Comparison of ENCODE assay signal across 29 cellular contexts in the genomic region with DNA sequence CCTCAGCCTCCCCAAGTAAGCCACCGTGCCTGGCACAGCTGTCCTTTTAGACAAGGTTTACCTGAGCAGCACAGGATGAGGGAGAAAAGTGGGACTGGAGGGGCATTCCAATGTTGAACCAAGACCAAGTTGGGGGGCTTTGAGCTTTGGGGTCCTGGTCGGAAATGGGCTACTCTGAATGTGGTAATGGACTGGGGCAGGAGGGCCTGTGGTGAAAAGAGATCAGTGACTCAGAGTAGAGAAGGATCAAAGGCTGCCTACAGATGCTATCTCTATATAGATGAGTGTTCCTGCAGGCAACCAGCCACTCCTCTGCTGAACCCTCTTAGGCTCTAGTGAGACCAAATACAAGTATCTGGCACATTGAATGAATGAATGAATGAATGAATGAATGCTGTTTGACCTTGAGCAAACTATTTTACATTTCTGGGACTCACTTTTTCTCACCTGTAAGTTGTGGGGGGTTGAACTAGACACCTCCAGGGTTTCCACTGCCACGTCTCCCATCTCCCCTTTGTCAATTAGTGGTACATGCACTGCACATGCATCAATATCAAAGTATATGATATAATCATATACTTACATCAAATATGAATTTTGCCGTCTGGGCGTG. TPM values are rescaled to one million over a fixed set of nuclear protein-coding genes. Genes with fewer than 3 reads are reported as not detected.
DNase-seq lines count a peak whose midpoint lies in the region; ATAC-seq and TF ChIP-seq lines count a peak whose summit lies in the region.
"Had no signal": no experiment of that assay in that cellular context is flagged by ENCODE, and none has a peak within 500 bp of the region (broad histone marks: within the 10 kb centered on the region; RNA-seq: fewer than 3 reads in every experiment).

No MANE protein-coding gene starts in this region.

- ATAC-seq in activated naive CD4-positive, alpha-beta T cell treated with anti-CD3 and anti-CD28 coated beads, Interleukin-2, amount 50 U/mL, for 72 hours = peak; percentile 67 to 73
- ATAC-seq in IMR-90 (ENCODE audit: low read depth) (no peak), GM18861 (IDR thresholded peaks at IDR 0.05; ENCODE audit: unreplicated experiment) (no peak), HG03571 (IDR thresholded peaks at IDR 0.05; ENCODE audit: unreplicated experiment) (no peak)
- ATAC-seq in activated naive CD8-positive, alpha-beta T cell treated with anti-CD3 and anti-CD28 coated beads, Interleukin-2, amount 50 U/mL, for 24 hours = peak; percentile 58
- ATAC-seq in stimulated activated effector memory CD8-positive, alpha-beta T cell treated with anti-CD3 and anti-CD28 coated beads, Interleukin-12 subunit alpha, Interleukin-12 subunit beta, amount 100 ng/mL, for 72 hours = peak; percentile 48
- ATAC-seq: effector memory CD8-positive, alpha-beta T cell; heart right ventricle; left cardiac atrium had no signal

- H3K14ac ChIP-seq in IMR-90 (replicated peaks; ENCODE audit: low read depth, low read length) = no peak overlapping the region

- CTCF ChIA-PET in activated naive CD4-positive, alpha-beta T cell treated with anti-CD3 and anti-CD28 coated beads for 36 hours (lab: Charles Lee) = interaction anchor here (0.8 kb wide), 1 partner anchor 56 kb away, joined by 9 read pairs; no protein-coding TSS in a partner anchor
- CTCF ChIA-PET in IMR-90 (lab: Yijun Ruan, JAX) = interaction anchor here (8.7 kb wide), 1 partner anchor 101 kb away, joined by 82 read pairs; no protein-coding TSS in a partner anchor

- no peak overlapping the region for H2AFZ ChIP-seq in IMR-90 (replicated peaks; ENCODE audit: low read length, poor library complexity)
- H2AFZ ChIP-seq: neural progenitor cell, parathyroid adenoma had no signal

- H3K4ac ChIP-seq in IMR-90 (ENCODE audit: low read depth, low read length) = no peak overlapping the region

- in situ Hi-C loops in IMR-90 (cut with MboI; ENCODE audit: low sequenced_read_pairs) = no loop called here

- no peak overlapping the region for H3K23ac ChIP-seq in IMR-90 (ENCODE audit: low read depth, low read length)

- H3K9me3 Mint-ChIP-seq in activated naive CD4-positive, alpha-beta T cell treated with anti-CD3 and anti-CD28 coated beads, Interleukin-2, amount 50 U/mL, for 72 hours = no peaks in the 10 kb centered on the region
- no peaks in the 10 kb centered on the region for H3K9me3 Mint-ChIP-seq in activated naive CD4-positive, alpha-beta T cell treated with anti-CD3 and anti-CD28 coated beads for 36 hours
- H3K9me3 Mint-ChIP-seq in activated naive CD8-positive, alpha-beta T cell treated with anti-CD3 and anti-CD28 coated beads, Interleukin-2, amount 50 U/mL, for 24 hours = no peaks in the 10 kb centered on the region
- H3K9me3 Mint-ChIP-seq in stimulated activated effector memory CD8-positive, alpha-beta T cell treated with anti-CD3 and anti-CD28 coated beads, Interleukin-12 subunit alpha, Interleukin-12 subunit beta, amount 100 ng/mL, for 72 hours = no peaks in the 10 kb centered on the region
- H3K9me3 Mint-ChIP-seq: activated naive CD4-positive, alpha-beta T cell treated with anti-CD3 and anti-CD28 coated beads, Interleukin-2, amount 10 ng/mL, durations not matched to agents 7 days and 5 days; effector memory CD8-positive, alpha-beta T cell; neural progenitor cell; T-helper 1 cell treated with Interleukin-12 subunit alpha and Interleukin-12 subunit beta and Interleukin-4 antibody, amounts not matched to agents 30 μg/mL and 1 μg/mL, for 36 hours; type B pancreatic cell had no signal

- intact Hi-C loops in activated naive CD4-positive, alpha-beta T cell treated with anti-CD3 and anti-CD28 coated beads for 36 hours (cut with micrococcal nuclease) = no loop called here
- intact Hi-C loops in IMR-90 (cut with micrococcal nuclease) = no loop called here

- no peaks in the 10 kb centered on the region for H3K36me3 Mint-ChIP-seq in activated naive CD4-positive, alpha-beta T cell treated with anti-CD3 and anti-CD28 coated beads, Interleukin-2, amount 50 U/mL, for 72 hours
- H3K36me3 Mint-ChIP-seq in activated naive CD4-positive, alpha-beta T cell treated with anti-CD3 and anti-CD28 coated beads for 36 hours (ENCODE audit: low read depth) = no peaks in the 10 kb centered on the region
- no peaks in the 10 kb centered on the region for H3K36me3 Mint-ChIP-seq in activated naive CD8-positive, alpha-beta T cell treated with anti-CD3 and anti-CD28 coated beads, Interleukin-2, amount 50 U/mL, for 24 hours (ENCODE audit: low read depth)
- no peaks in the 10 kb centered on the region for H3K36me3 Mint-ChIP-seq in stimulated activated effector memory CD8-positive, alpha-beta T cell treated with anti-CD3 and anti-CD28 coated beads, Interleukin-12 subunit alpha, Interleukin-12 subunit beta, amount 100 ng/mL, for 72 hours
- H3K36me3 Mint-ChIP-seq: activated naive CD4-positive, alpha-beta T cell treated with anti-CD3 and anti-CD28 coated beads, Interleukin-2, amount 10 ng/mL, durations not matched to agents 7 days and 5 days; IgD-negative memory B cell; memory B cell; neural progenitor cell; type B pancreatic cell had no signal

- H2BK20ac ChIP-seq in IMR-90 (ENCODE audit: low read depth, low read length) = no peak overlapping the region

- no peak overlapping the region for H3K4me3 Mint-ChIP-seq in activated naive CD4-positive, alpha-beta T cell treated with anti-CD3 and anti-CD28 coated beads for 36 hours
- no peak overlapping the region for H3K4me3 Mint-ChIP-seq in activated naive CD8-positive, alpha-beta T cell treated with anti-CD3 and anti-CD28 coated beads, Interleukin-2, amount 50 U/mL, for 24 hours
- H3K4me3 Mint-ChIP-seq in stimulated activated effector memory CD8-positive, alpha-beta T cell treated with anti-CD3 and anti-CD28 coated beads, Interleukin-12 subunit alpha, Interleukin-12 subunit beta, amount 100 ng/mL, for 72 hours = no peak overlapping the region
- H3K4me3 Mint-ChIP-seq: activated naive CD4-positive, alpha-beta T cell treated with anti-CD3 and anti-CD28 coated beads, Interleukin-2, amount 10 ng/mL, durations not matched to agents 7 days and 5 days; effector memory CD8-positive, alpha-beta T cell; IgD-negative memory B cell; memory B cell; neural progenitor cell; T-helper 1 cell treated with Interleukin-12 subunit alpha and Interleukin-12 subunit beta and Interleukin-4 antibody, amounts not matched to agents 30 μg/mL and 1 μg/mL, for 36 hours; type B pancreatic cell had no signal

- no peak for TF ChIP-seq RAD21 in IMR-90 (IDR thresholded peaks at IDR 0.05; ENCODE audit: low read length)

- H3K27me3 Mint-ChIP-seq in activated naive CD4-positive, alpha-beta T cell treated with anti-CD3 and anti-CD28 coated beads for 36 hours (ENCODE audit: low read depth) = no peaks in the 10 kb centered on the region
- no peaks in the 10 kb centered on the region for H3K27me3 Mint-ChIP-seq in activated naive CD8-positive, alpha-beta T cell treated with anti-CD3 and anti-CD28 coated beads, Interleukin-2, amount 50 U/mL, for 24 hours
- H3K27me3 Mint-ChIP-seq: type B pancreatic cell had no signal

- no peak overlapping the region for H3K18ac ChIP-seq in IMR-90 (ENCODE audit: low read depth, low read length)

- no peak overlapping the region for H2AK9ac ChIP-seq in IMR-90 (replicated peaks; ENCODE audit: low read depth, low read length, poor library complexity)

- H3K4me1 ChIP-seq in IMR-90 (ENCODE audit: control insufficient read depth, insufficient read depth, low read length) = peaks cover 2% of the 10 kb centered on the region
- H3K4me1 ChIP-seq: ascending aorta, parathyroid adenoma, SJSA1 had no signal

- POLR2A ChIA-PET in IMR-90 (lab: Charles Lee; ENCODE audit: unreplicated experiment) = no interaction called here

- peaks cover 3% of the 10 kb centered on the region; the same call in 1 of the 2 replicates for H4K20me1 ChIP-seq in IMR-90 (ENCODE audit: insufficient read depth, low read length)

- H3K9ac ChIP-seq in IMR-90 (ENCODE audit: low read depth, low read length) = no peak overlapping the region
- H3K9ac ChIP-seq: neural progenitor cell, parathyroid adenoma had no signal

- H3K4me1 Mint-ChIP-seq in activated naive CD4-positive, alpha-beta T cell treated with anti-CD3 and anti-CD28 coated beads for 36 hours (ENCODE audit: low read depth) = no peaks in the 10 kb centered on the region
- no peaks in the 10 kb centered on the region for H3K4me1 Mint-ChIP-seq in activated naive CD8-positive, alpha-beta T cell treated with anti-CD3 and anti-CD28 coated beads, Interleukin-2, amount 50 U/mL, for 24 hours
- no peaks in the 10 kb centered on the region for H3K4me1 Mint-ChIP-seq in stimulated activated effector memory CD8-positive, alpha-beta T cell treated with anti-CD3 and anti-CD28 coated beads, Interleukin-12 subunit alpha, Interleukin-12 subunit beta, amount 100 ng/mL, for 72 hours
- H3K4me1 Mint-ChIP-seq: activated naive CD4-positive, alpha-beta T cell treated with anti-CD3 and anti-CD28 coated beads, Interleukin-2, amount 10 ng/mL, durations not matched to agents 7 days and 5 days; IgD-negative memory B cell; memory B cell had no signal

- no peak overlapping the region for H2AK5ac ChIP-seq in IMR-90 (ENCODE audit: low read depth, low read length)

- no peak overlapping the region for H3K27ac Mint-ChIP-seq in activated naive CD4-positive, alpha-beta T cell treated with anti-CD3 and anti-CD28 coated beads, Interleukin-2, amount 50 U/mL, for 72 hours
- H3K27ac Mint-ChIP-seq in activated naive CD4-positive, alpha-beta T cell treated with anti-CD3 and anti-CD28 coated beads for 36 hours = no peak overlapping the region
- no peak overlapping the region for H3K27ac Mint-ChIP-seq in activated naive CD8-positive, alpha-beta T cell treated with anti-CD3 and anti-CD28 coated beads, Interleukin-2, amount 50 U/mL, for 24 hours
- no peak overlapping the region for H3K27ac Mint-ChIP-seq in stimulated activated effector memory CD8-positive, alpha-beta T cell treated with anti-CD3 and anti-CD28 coated beads, Interleukin-12 subunit alpha, Interleukin-12 subunit beta, amount 100 ng/mL, for 72 hours
- H3K27ac Mint-ChIP-seq: activated naive CD4-positive, alpha-beta T cell treated with anti-CD3 and anti-CD28 coated beads, Interleukin-2, amount 10 ng/mL, durations not matched to agents 7 days and 5 days; effector memory CD8-positive, alpha-beta T cell; IgD-negative memory B cell; memory B cell; neural progenitor cell; T-helper 1 cell treated with Interleukin-12 subunit alpha and Interleukin-12 subunit beta and Interleukin-4 antibody, amounts not matched to agents 30 μg/mL and 1 μg/mL, for 36 hours; type B pancreatic cell had no signal

- TF ChIP-seq POLR2A in IMR-90 (IDR thresholded peaks at IDR 0.05; ENCODE audit: low read depth, low read length) = no peak

- H4K5ac ChIP-seq in IMR-90 (ENCODE audit: low read depth, low read length) = no peak overlapping the region

- no peak overlapping the region for H2BK15ac ChIP-seq in IMR-90 (ENCODE audit: low read depth, low read length)

- no peak overlapping the region for H2BK120ac ChIP-seq in IMR-90 (ENCODE audit: low read depth, low read length)

- no peaks in the 10 kb centered on the region for H3K79me1 ChIP-seq in IMR-90 (ENCODE audit: low read depth in 1 of 2, low read length in 2 of 2)

- no peak overlapping the region for H4K91ac ChIP-seq in IMR-90 (ENCODE audit: insufficient read depth, low read depth, low read length)

- DNase-seq in activated naive CD4-positive, alpha-beta T cell treated with anti-CD3 and anti-CD28 coated beads, Interleukin-2, amount 50 U/mL, for 72 hours (ENCODE audit: low spot score in 2 of 2) = no peak
- DNase-seq in activated naive CD4-positive, alpha-beta T cell treated with anti-CD3 and anti-CD28 coated beads for 36 hours = no peak
- DNase-seq in IMR-90 = peak; percentile 19
- DNase-seq in activated naive CD8-positive, alpha-beta T cell treated with anti-CD3 and anti-CD28 coated beads, Interleukin-2, amount 50 U/mL, for 24 hours = no peak
- no peak for DNase-seq in stimulated activated effector memory CD8-positive, alpha-beta T cell treated with anti-CD3 and anti-CD28 coated beads, Interleukin-12 subunit alpha, Interleukin-12 subunit beta, amount 100 ng/mL, for 72 hours (ENCODE audit: low spot score in 2 of 2)
- DNase-seq in Ammon's horn (ENCODE audit: low spot score) = no peak
- DNase-seq: ACHN; activated naive CD4-positive, alpha-beta T cell treated with anti-CD3 and anti-CD28 coated beads, Interleukin-2, amount 10 ng/mL, durations not matched to agents 7 days and 5 days; activated T-cell treated with anti-CD3 and anti-CD28 coated beads, Interleukin-2, amount 50 U/mL, for 48 hours; caudate nucleus; cortex of kidney; effector memory CD8-positive, alpha-beta T cell; foreskin fibroblast; heart right ventricle; left cardiac atrium; NCI-H2081; NCI-H345; NCI-H748 treated with DMSO at 0.1 percent for 48 hours; RPMI8226 had no signal

- no peak overlapping the region for H3K4me3 ChIP-seq in IMR-90 (ENCODE audit: insufficient read depth, low read depth, low read length)
- H3K4me3 ChIP-seq: ascending aorta, heart right ventricle, neural progenitor cell, SJSA1 had no signal

- no peaks in the 10 kb centered on the region for H3K36me3 ChIP-seq in IMR-90 (ENCODE audit: control insufficient read depth, insufficient read depth, low read length)
- H3K36me3 ChIP-seq: ascending aorta, heart right ventricle, neural progenitor cell, SJSA1 had no signal

- no peak overlapping the region for H3K4me2 ChIP-seq in IMR-90 (ENCODE audit: low read depth, low read length)
- H3K4me2 ChIP-seq: neural progenitor cell had no signal

- H2BK5ac ChIP-seq in IMR-90 (ENCODE audit: low read depth, low read length, poor library complexity, severe bottlenecking) = no peak overlapping the region

- BruUV-seq in IMR-90 (replicated peaks; lab: Mats Ljungman, UMichigan) = no TSS peak

- no peaks in the 10 kb centered on the region for H3K9me3 ChIP-seq in IMR-90 (ENCODE audit: control insufficient read depth, insufficient read depth, low read length)
- H3K9me3 ChIP-seq: ascending aorta, heart right ventricle, SJSA1 had no signal

- dilution Hi-C loops in IMR-90 (cut with HindIII; ENCODE audit: low sequenced_read_pairs, unreplicated experiment) = no loop called here

- no peaks in the 10 kb centered on the region for H3K27me3 ChIP-seq in IMR-90 (ENCODE audit: control insufficient read depth, insufficient read depth, low read length)
- H3K27me3 ChIP-seq: ascending aorta, heart right ventricle, neural progenitor cell, SJSA1 had no signal

- H3K56ac ChIP-seq in IMR-90 (ENCODE audit: extremely low read depth, insufficient read depth, low read length) = no peak overlapping the region

- no peak overlapping the region for H4K8ac ChIP-seq in IMR-90 (ENCODE audit: low read depth in 2 of 2, low read length in 2 of 2)

- WGBS in IMR-90 (ENCODE audit: extremely low coverage in 2 of 2, insufficient read length in 1 of 2), 2 experiments = no CpG with 5 or more reads among the region's 5 CpGs

- peaks cover 4% of the 10 kb centered on the region for H3K9me1 ChIP-seq in IMR-90 (ENCODE audit: insufficient read depth, low read length)

- no peak overlapping the region for H3K27ac ChIP-seq in IMR-90 (ENCODE audit: insufficient read depth, low read length)
- H3K27ac ChIP-seq: ascending aorta, heart right ventricle, neural progenitor cell, parathyroid adenoma, SJSA1 had no signal

- TF ChIP-seq CTCF in IMR-90 (conservative IDR thresholded peaks at IDR 0.05; ENCODE audit: low read depth, low read length) = no peak

RNA-seq across cellular contexts. Expression of a gene that starts 26.3 kb away (rescaled TPM):
- total RNA-seq in activated naive CD4-positive, alpha-beta T cell treated with anti-CD3 and anti-CD28 coated beads, Interleukin-2, amount 50 U/mL, for 72 hours = 1 to 10 TPM in 1 of 2 donors, under 1 TPM in 1; 0.32 to 2.2 TPM
- total RNA-seq in activated naive CD4-positive, alpha-beta T cell treated with anti-CD3 and anti-CD28 coated beads for 36 hours = 1 to 10 TPM; 1.4 to 1.9 TPM
- total RNA-seq in IMR-90 (2012; rRNA removed) = 3.3 and 4.3 TPM in 2 replicates
- polyA plus RNA-seq in IMR-90 (2012; rRNA removed) = 12.7 and 13.2 TPM in 2 replicates
- polyA plus RNA-seq in IMR-90 (2012; cell fraction: cytosol; rRNA removed) = 9.5 TPM in 2 replicates
- polyA plus RNA-seq in IMR-90 (2012; cell fraction: nucleus; rRNA removed; ENCODE audit: low replicate concordance) = 17.9 and 24.9 TPM in 2 replicates
- total RNA-seq: ascending aorta had no signal
- polyA plus RNA-seq: IgD-negative memory B cell had no signal

Comparison
In these comparisons a context has a peak if more than half of its experiments do, and no peak if none do; other contexts are left out.
1. ATAC-seq: peak in activated naive CD4-positive, alpha-beta T cell treated with anti-CD3 and anti-CD28 coated beads, Interleukin-2, amount 50 U/mL, for 72 hours (2 of 2), activated naive CD8-positive, alpha-beta T cell treated with anti-CD3 and anti-CD28 coated beads, Interleukin-2, amount 50 U/mL, for 24 hours (single experiment) and stimulated activated effector memory CD8-positive, alpha-beta T cell treated with anti-CD3 and anti-CD28 coated beads, Interleukin-12 subunit alpha, Interleukin-12 subunit beta, amount 100 ng/mL, for 72 hours (single experiment); none in IMR-90 (single experiment), GM18861 (single experiment) and HG03571 (single experiment).